12 cellular contexts compared by ENCODE assay signal in the genomic region with DNA sequence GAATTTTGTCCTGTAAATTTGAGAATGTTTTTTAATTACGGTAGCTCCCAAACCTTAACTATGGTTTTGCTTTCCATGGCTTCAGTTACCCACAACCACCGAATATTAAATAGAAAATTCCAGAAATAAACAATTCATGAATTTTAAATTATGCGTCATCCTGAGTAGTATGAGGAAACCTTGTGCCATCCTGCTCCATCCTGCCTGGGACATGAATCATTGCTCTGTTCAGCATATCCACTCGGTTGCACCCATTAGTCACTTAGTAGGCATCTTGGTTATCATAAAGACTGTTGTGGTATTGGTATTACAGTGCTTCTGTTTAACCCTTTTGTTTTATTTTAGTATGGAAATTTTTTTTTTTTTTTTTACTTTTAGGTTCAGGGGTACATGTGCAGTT. TPM values are rescaled to one million over a fixed set of nuclear protein-coding genes. Genes with fewer than 3 reads are reported as not detected.
DNase-seq lines count a peak whose midpoint lies in the region; ATAC-seq, FAIRE-seq and TF ChIP-seq lines count a peak whose summit lies in the region.
"Had no signal": no experiment of that assay in that cellular context is flagged by ENCODE, and none has a peak within 500 bp of the region (broad histone marks: within the 10 kb centered on the region; RNA-seq: fewer than 3 reads in every experiment).

No MANE protein-coding gene starts in this region.

- TF ChIP-seq POLR2A in A549 (IDR thresholded peaks at IDR 0.05; ENCODE audit: low read length) = no peak

- H3K4me3 Mint-ChIP-seq in activated naive CD8-positive, alpha-beta T cell treated with anti-CD3 and anti-CD28 coated beads, Interleukin-2, amount 50 U/mL, for 24 hours = no peak overlapping the region
- no peak overlapping the region for H3K4me3 Mint-ChIP-seq in immature natural killer cell
- H3K4me3 Mint-ChIP-seq: activated naive CD8-positive, alpha-beta T cell treated with anti-CD3 and anti-CD28 coated beads, Interleukin-2, amount 10 ng/mL, durations not matched to agents 7 days and 5 days; T-helper 1 cell treated with Interleukin-12 subunit alpha and Interleukin-12 subunit beta and Interleukin-4 antibody, amounts not matched to agents 30 μg/mL and 1 μg/mL, for 36 hours had no signal

- H3K27ac ChIP-seq in A549 (peak overlapping the region; percentile 61 to 76; a peak in 5 of 6 replicates), GM23248 (peak overlapping the region; percentile 65), aorta (ENCODE audit: low read depth in 1 of 2, low read length in 2 of 2) (no peak overlapping the region)

- H2AFZ ChIP-seq in GM23248 = no peak overlapping the region

- no peak for FAIRE-seq in A549 (lab: Jason Lieb, UNC)

- H3K9me3 ChIP-seq in A549 (no peaks in the 10 kb centered on the region), GM23248 (ENCODE audit: low read depth) (no peaks in the 10 kb centered on the region), aorta (ENCODE audit: control insufficient read depth, low read length) (no peaks in the 10 kb centered on the region)

- CTCF ChIA-PET in A549 (lab: Yijun Ruan, JAX) = interaction anchor here (0.6 to 3.0 kb wide), 7 partner anchors 12 to 232 kb away, joined by 3 to 20 read pairs (median 6); no protein-coding TSS in a partner anchor
- CTCF ChIA-PET in GM10248 (lab: Yijun Ruan, JAX) = interaction anchor here (1.0 to 2.1 kb wide), 5 partner anchors 10 to 36 kb away, joined by 3 to 12 read pairs (median 4); no protein-coding TSS in a partner anchor

- no peaks in the 10 kb centered on the region for H4K20me1 ChIP-seq in GM23248 (ENCODE audit: insufficient read depth)

- no peak for TF ChIP-seq RAD21 in A549 (conservative IDR thresholded peaks at IDR 0.05 in 1 of 2, IDR thresholded peaks at IDR 0.05 in 1 of 2)

- H3K4me1 ChIP-seq in A549 (peaks cover 41% of the 10 kb centered on the region), GM23248 (ENCODE audit: insufficient read depth) (peaks cover 54% of the 10 kb centered on the region), aorta (ENCODE audit: control insufficient read depth in 1 of 2, insufficient read depth in 2 of 2, low read length in 2 of 2) (peaks cover 0 to 2% of the 10 kb centered on the region in 2 donors)

- peaks cover 57% of the 10 kb centered on the region for H3K36me3 Mint-ChIP-seq in activated naive CD8-positive, alpha-beta T cell treated with anti-CD3 and anti-CD28 coated beads, Interleukin-2, amount 50 U/mL, for 24 hours (ENCODE audit: low read depth)
- peaks cover 4 to 16% (median 7%) of the 10 kb centered on the region in 3 donors for H3K36me3 Mint-ChIP-seq in immature natural killer cell

- peaks cover 75% of the 10 kb centered on the region for H3K4me1 Mint-ChIP-seq in activated naive CD8-positive, alpha-beta T cell treated with anti-CD3 and anti-CD28 coated beads, Interleukin-2, amount 50 U/mL, for 24 hours
- peaks cover 65 to 85% of the 10 kb centered on the region in 2 donors for H3K4me1 Mint-ChIP-seq in immature natural killer cell

- POLR2A ChIA-PET in A549 (lab: Yijun Ruan, JAX) = no interaction called here
- POLR2A ChIA-PET in GM10248 (lab: Yijun Ruan, JAX) = no interaction called here

- peak overlapping the region; percentile 28 for H3K27ac Mint-ChIP-seq in activated naive CD8-positive, alpha-beta T cell treated with anti-CD3 and anti-CD28 coated beads, Interleukin-2, amount 50 U/mL, for 24 hours
- peak overlapping the region in 4 of 6 donors; percentile 11 to 61 (median 38) for H3K27ac Mint-ChIP-seq in immature natural killer cell
- H3K27ac Mint-ChIP-seq: activated naive CD8-positive, alpha-beta T cell treated with anti-CD3 and anti-CD28 coated beads, Interleukin-2, amount 10 ng/mL, durations not matched to agents 7 days and 5 days; T-helper 1 cell treated with Interleukin-12 subunit alpha and Interleukin-12 subunit beta and Interleukin-4 antibody, amounts not matched to agents 30 μg/mL and 1 μg/mL, for 36 hours had no signal

- H3K36me3 ChIP-seq in GM23248 (ENCODE audit: low read depth) = no peaks in the 10 kb centered on the region
- H3K36me3 ChIP-seq in aorta (ENCODE audit: control insufficient read depth in 1 of 2, insufficient read depth in 2 of 2, low read length in 1 of 2) = peaks cover 0 to 3% of the 10 kb centered on the region in 2 donors

- H3F3A ChIP-seq in GM23248 (ENCODE audit: insufficient read depth) = peaks cover 13% of the 10 kb centered on the region

- no peak overlapping the region for H3K9ac ChIP-seq in GM23248

- no peaks in the 10 kb centered on the region for H3K9me2 ChIP-seq in GM23248 (ENCODE audit: insufficient read depth)

- peaks cover 28% of the 10 kb centered on the region for H3K79me2 ChIP-seq in GM23248 (ENCODE audit: insufficient read depth)

- H3K27me3 ChIP-seq in GM23248 (replicated peaks; ENCODE audit: insufficient read depth) (no peaks in the 10 kb centered on the region), aorta (ENCODE audit: control insufficient read depth in 1 of 2, insufficient read depth in 2 of 2, low read length in 1 of 2) (no peaks in the 10 kb centered on the region)

- H3K4me2 ChIP-seq in A549 (peak overlapping the region; percentile 43), GM23248 (ENCODE audit: unreplicated experiment) (peak overlapping the region; percentile 19)

- TF ChIP-seq EP300 in A549 (IDR thresholded peaks at IDR 0.05) = no peak

- in situ Hi-C loops in GM23248 (cut with MboI) = no loop called here

- H3K4me3 ChIP-seq in A549 (no peak overlapping the region), GM23248 (no peak overlapping the region), aorta (ENCODE audit: low read length in 2 of 2) (no peak overlapping the region)

- DNase-seq in A549 (ENCODE audit: low read depth in 1 of 2, low spot score in 1 of 2) (peak; percentile 71 to 73), GM23248 (peak; percentile 95), immature natural killer cell (no peak), aorta (no peak), GM10248 (ENCODE audit: extremely low spot score) (no peak)
- DNase-seq in activated naive CD8-positive, alpha-beta T cell treated with anti-CD3 and anti-CD28 coated beads, Interleukin-2, amount 50 U/mL, for 24 hours = no peak
- no peak for DNase-seq in activated CD8-positive, alpha-beta memory T cell treated with anti-CD3 and anti-CD28 coated beads, Interleukin-2, amount 50 U/mL, for 4 hours
- DNase-seq in NK-92 treated with Interleukin-12 subunit alpha and Interleukin-12 subunit beta, amount 100 ng/mL, for 24 hours (lab: John Stamatoyannopoulos, UW) = no peak
- DNase-seq: activated naive CD8-positive, alpha-beta T cell treated with anti-CD3 and anti-CD28 coated beads, Interleukin-2, amount 10 ng/mL, durations not matched to agents 7 days and 5 days; DMS53; NCI-H1694 treated with DMSO at 0.1 percent for 48 hours had no signal

- H3K27me3 Mint-ChIP-seq in activated naive CD8-positive, alpha-beta T cell treated with anti-CD3 and anti-CD28 coated beads, Interleukin-2, amount 50 U/mL, for 24 hours = no peaks in the 10 kb centered on the region
- H3K27me3 Mint-ChIP-seq in immature natural killer cell (ENCODE audit: low read depth in 3 of 3) = no peaks in the 10 kb centered on the region
- H3K27me3 Mint-ChIP-seq: activated naive CD8-positive, alpha-beta T cell treated with anti-CD3 and anti-CD28 coated beads, Interleukin-2, amount 10 ng/mL, durations not matched to agents 7 days and 5 days had no signal

- intact Hi-C loops in aorta (cut with DNase I) = no loop called here

- peak; percentile 98 to 100 for ATAC-seq in A549
- peak; percentile 82 for ATAC-seq in activated naive CD8-positive, alpha-beta T cell treated with anti-CD3 and anti-CD28 coated beads, Interleukin-2, amount 50 U/mL, for 24 hours
- no peak for ATAC-seq in aorta (ENCODE audit: low FRiP score)

- 31% methylated on average over 4 of the region's 4 CpGs for WGBS in A549 (ENCODE audit: missing lambda C conversion rate)
- 12 to 14% methylated on average over 4 of the region's 4 CpGs for WGBS in GM23248 (ENCODE audit: low coverage in 1 of 2, low lambda C conversion rate in 2 of 2, missing lambda C conversion rate in 2 of 2), 2 experiments
- 72 to 74% methylated on average over 4 of the region's 4 CpGs for WGBS in aorta, 2 donors

- TF ChIP-seq CTCF in A549 (IDR thresholded peaks at IDR 0.05) (no peak), GM10248 (IDR thresholded peaks at IDR 0.05; ENCODE audit: control extremely low read depth, extremely low read depth, low read depth, missing control alignments) (no peak)

- H3K9me3 Mint-ChIP-seq in activated naive CD8-positive, alpha-beta T cell treated with anti-CD3 and anti-CD28 coated beads, Interleukin-2, amount 50 U/mL, for 24 hours = no peaks in the 10 kb centered on the region
- H3K9me3 Mint-ChIP-seq in immature natural killer cell = no peaks in the 10 kb centered on the region
- H3K9me3 Mint-ChIP-seq: activated naive CD8-positive, alpha-beta T cell treated with anti-CD3 and anti-CD28 coated beads, Interleukin-2, amount 10 ng/mL, durations not matched to agents 7 days and 5 days; T-helper 1 cell treated with Interleukin-12 subunit alpha and Interleukin-12 subunit beta and Interleukin-4 antibody, amounts not matched to agents 30 μg/mL and 1 μg/mL, for 36 hours had no signal

TF ChIP-seq in A549, 52 proteins besides CTCF, POLR2A, EP300 and RAD21 (continues in another document):
- TF ChIP-seq CHD2 (IDR thresholded peaks at IDR 0.05; ENCODE audit: low read length, partially characterized antibody) (no peak), JUNB (IDR thresholded peaks at IDR 0.05) (peak; percentile 66; the same call in 1 of the 2 replicates), EHMT2 (IDR thresholded peaks at IDR 0.05; ENCODE audit: low read depth) (no peak)

RNA-seq across cellular contexts. Expression of a gene that starts 39.7 kb away (rescaled TPM):
- polyA plus RNA-seq in A549 (2011; rRNA removed) (not detected in 2 replicates), A549 (2017; fragmentation: RNase III; extraction: RNeasy Plus Mini Kit Qiagen cat#74134 plus additional on column Dnase treatment) (not detected in 3 replicates), GM23248 (2016; fragmentation: Nextera tagmentation; extraction: Ambion mirVana) (0.55 and 0.99 TPM in 2 replicates), immature natural killer cell (under 1 TPM in 1 of 3 donors, not detected in 2; 0.04 TPM), aorta (not detected)
- polyA plus RNA-seq in A549 (2012; cell fraction: cytosol; rRNA removed) = not detected in 2 replicates
- polyA plus RNA-seq in A549 (2012; cell fraction: nucleus; rRNA removed) = not detected in 2 replicates
- polyA minus RNA-seq in A549 (2011; rRNA and poly(A)+ RNA removed) = not detected in 2 replicates
- total RNA-seq in GM23248 (2014; rRNA removed; shearing (Covaris generic)) = 0.11 and 0.25 TPM in 2 replicates
- not detected for total RNA-seq in aorta

RNA-seq across cellular contexts. Expression of a gene that starts 53.7 kb away (rescaled TPM):
- polyA plus RNA-seq in A549 (2011; rRNA removed) = not detected in 2 replicates
- not detected in 2 replicates for polyA plus RNA-seq in A549 (2012; cell fraction: cytosol; rRNA removed)
- not detected in 2 replicates for polyA plus RNA-seq in A549 (2012; cell fraction: nucleus; rRNA removed)
- polyA plus RNA-seq in A549 (2017; fragmentation: RNase III; extraction: RNeasy Plus Mini Kit Qiagen cat#74134 plus additional on column Dnase treatment) = not detected in 3 replicates
- polyA minus RNA-seq in A549 (2011; rRNA and poly(A)+ RNA removed) = not detected in 2 replicates
- not detected in 2 replicates for total RNA-seq in GM23248 (2014; rRNA removed; shearing (Covaris generic))
- polyA plus RNA-seq in GM23248 (2016; fragmentation: Nextera tagmentation; extraction: Ambion mirVana) = not detected in 2 replicates
- polyA plus RNA-seq in immature natural killer cell = not detected
- not detected for total RNA-seq in aorta
- polyA plus RNA-seq in aorta = not detected
- total RNA-seq: activated naive CD8-positive, alpha-beta T cell treated with anti-CD3 and anti-CD28 coated beads, Interleukin-2, amount 10 ng/mL, durations not matched to agents 7 days and 5 days had no signal

Comparison
In these comparisons a context has a peak if more than half of its experiments do, and no peak if none do; other contexts are left out.
1. DNase-seq: peak in A549 (2 of 2) and GM23248 (single experiment); none in activated naive CD8-positive, alpha-beta T cell treated with anti-CD3 and anti-CD28 coated beads, Interleukin-2, amount 50 U/mL, for 24 hours (single experiment), immature natural killer cell (0 of 3), activated CD8-positive, alpha-beta memory T cell treated with anti-CD3 and anti-CD28 coated beads, Interleukin-2, amount 50 U/mL, for 4 hours (single experiment), NK-92 treated with Interleukin-12 subunit alpha and Interleukin-12 subunit beta, amount 100 ng/mL, for 24 hours (single experiment), aorta (0 of 2) and GM10248 (single experiment).
2. H3K27ac ChIP-seq: peak in A549 (2 of 2) and GM23248 (single experiment); none in aorta (0 of 2).